Comparison of ENCODE assay signal across 8 cellular contexts in the genomic region with DNA sequence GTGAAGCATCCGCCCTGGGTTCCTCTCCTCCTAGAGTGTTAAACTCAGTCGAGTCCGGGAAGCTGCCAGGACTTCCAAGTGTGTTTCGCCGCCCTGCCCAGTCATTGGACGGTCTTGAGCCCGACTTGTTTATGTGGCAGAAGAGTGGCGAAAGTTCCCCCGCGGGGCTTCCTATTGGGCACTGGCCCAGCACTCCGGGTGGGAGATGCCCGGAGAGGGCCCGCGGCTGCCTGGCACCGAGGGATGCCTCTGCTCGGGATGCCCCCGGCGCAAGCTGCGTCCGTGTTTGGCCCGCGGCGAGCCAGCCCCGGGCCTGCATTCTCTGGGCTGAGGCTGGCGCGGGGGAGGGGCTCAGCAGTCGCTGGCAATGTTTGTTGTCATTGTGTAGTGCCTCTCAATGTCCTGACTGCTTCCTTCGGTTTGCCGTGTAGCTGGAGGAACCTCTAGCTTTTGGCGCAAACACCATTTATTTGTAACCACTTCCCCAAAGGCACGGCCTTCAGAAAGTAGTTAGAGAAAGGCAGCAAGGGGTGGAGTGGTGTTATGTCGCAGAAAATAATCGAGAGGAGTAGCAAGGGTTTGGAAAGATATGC. TPM values are rescaled to one million over a fixed set of nuclear protein-coding genes. Genes with fewer than 3 reads are reported as not detected.
DNase-seq lines count a peak whose midpoint lies in the region; ATAC-seq and TF ChIP-seq lines count a peak whose summit lies in the region.

No MANE protein-coding gene starts in this region.

- CTCF ChIA-PET in activated CD4-positive, alpha-beta T cell treated with anti-CD3 and anti-CD28 coated beads, Interleukin-2, amount 10 ng/mL, durations not matched to agents 7 days and 5 days (lab: Charles Lee) = no interaction called here

- no peaks in the 10 kb centered on the region for H3K36me3 Mint-ChIP-seq in activated CD4-positive, alpha-beta T cell treated with anti-CD3 and anti-CD28 coated beads, Interleukin-2, amount 10 ng/mL, durations not matched to agents 7 days and 5 days (ENCODE audit: low read depth)

- TF ChIP-seq CTCF in left ventricle myocardium inferior (IDR thresholded peaks at IDR 0.05; ENCODE audit: borderline replicate concordance) (no peak), osteoblast (IDR thresholded peaks at IDR 0.05; ENCODE audit: extremely low read depth, low read depth, low read length) (no peak)

- peak overlapping the region; percentile 88 for H2AFZ ChIP-seq in osteoblast (ENCODE audit: low read length)

- ATAC-seq in HG02852 (IDR thresholded peaks at IDR 0.05; ENCODE audit: unreplicated experiment) = peak; percentile 39

- POLR2A ChIA-PET in activated CD4-positive, alpha-beta T cell treated with anti-CD3 and anti-CD28 coated beads, Interleukin-2, amount 10 ng/mL, durations not matched to agents 7 days and 5 days (lab: Charles Lee) = no interaction called here

- no peaks in the 10 kb centered on the region for H3K9me3 Mint-ChIP-seq in activated CD4-positive, alpha-beta T cell treated with anti-CD3 and anti-CD28 coated beads, Interleukin-2, amount 10 ng/mL, durations not matched to agents 7 days and 5 days

- H3K4me2 ChIP-seq in osteoblast (ENCODE audit: insufficient read depth, low read length) = peak overlapping the region; percentile 95

- H3K4me3 ChIP-seq in left ventricle myocardium inferior (peak overlapping the region; percentile 86), osteoblast (ENCODE audit: insufficient read depth, low read length) (peak overlapping the region; percentile 93)

- DNase-seq in activated CD4-positive, alpha-beta T cell treated with anti-CD3 and anti-CD28 coated beads, Interleukin-2, amount 10 ng/mL, durations not matched to agents 7 days and 5 days = peak; percentile 11
- DNase-seq in activated CD4-positive, alpha-beta T cell treated with anti-CD3 and anti-CD28 coated beads for 1 hour = no peak
- DNase-seq in NOMO-1 treated with DMSO at 0.1 percent for 48 hours (lab: John Stamatoyannopoulos, UW; ENCODE audit: unreplicated experiment) (peak; percentile 85), anterior cingulate cortex (lab: John Stamatoyannopoulos, UW) (peak in 57 of 58 donors; percentile 12 to 96 (median 73)), left ventricle myocardium inferior (peak; percentile 79), osteoblast (ENCODE audit: insufficient read length, low spot score, missing footprints) (peak; percentile 89)
- no peak for DNase-seq in effector CD4-positive, alpha-beta T cell

- no peaks in the 10 kb centered on the region for H3K27me3 ChIP-seq in left ventricle myocardium inferior (ENCODE audit: low read depth)
- no peaks in the 10 kb centered on the region for H3K27me3 ChIP-seq in osteoblast (ENCODE audit: insufficient read depth, low read length)

- H3K9me3 ChIP-seq in left ventricle myocardium inferior (replicated peaks) (no peaks in the 10 kb centered on the region), osteoblast (ENCODE audit: low read depth, low read length) (no peaks in the 10 kb centered on the region)

- intact Hi-C loops in left ventricle myocardium inferior (cut with micrococcal nuclease) = no loop called here

- peaks cover 14% of the 10 kb centered on the region for H3K4me1 Mint-ChIP-seq in activated CD4-positive, alpha-beta T cell treated with anti-CD3 and anti-CD28 coated beads, Interleukin-2, amount 10 ng/mL, durations not matched to agents 7 days and 5 days

- peaks cover 62% of the 10 kb centered on the region for H3K27me3 Mint-ChIP-seq in activated CD4-positive, alpha-beta T cell treated with anti-CD3 and anti-CD28 coated beads, Interleukin-2, amount 10 ng/mL, durations not matched to agents 7 days and 5 days

- H3K4me3 Mint-ChIP-seq in activated CD4-positive, alpha-beta T cell treated with anti-CD3 and anti-CD28 coated beads, Interleukin-2, amount 10 ng/mL, durations not matched to agents 7 days and 5 days = peak overlapping the region; percentile 77

- peaks cover 52% of the 10 kb centered on the region for H3K4me1 ChIP-seq in left ventricle myocardium inferior
- peaks cover 11% of the 10 kb centered on the region for H3K4me1 ChIP-seq in osteoblast (ENCODE audit: insufficient read depth, low read length)

- H4K20me1 ChIP-seq in osteoblast (ENCODE audit: insufficient read depth, low read length) = peaks cover 11% of the 10 kb centered on the region

- H3K27ac ChIP-seq in left ventricle myocardium inferior (replicated peaks) (peak overlapping the region; percentile 95), osteoblast (ENCODE audit: low read depth, low read length) (peak overlapping the region; percentile 67)

- peaks cover 48% of the 10 kb centered on the region for H3K79me2 ChIP-seq in osteoblast (ENCODE audit: insufficient read depth, low read length)

- H3K36me3 ChIP-seq in left ventricle myocardium inferior (no peaks in the 10 kb centered on the region), osteoblast (ENCODE audit: insufficient read depth, low read length) (peaks cover 3% of the 10 kb centered on the region)

- no peak overlapping the region for H3K27ac Mint-ChIP-seq in activated CD4-positive, alpha-beta T cell treated with anti-CD3 and anti-CD28 coated beads, Interleukin-2, amount 10 ng/mL, durations not matched to agents 7 days and 5 days

RNA-seq across cellular contexts. Expression of gene CYBRD1, which starts 1.2 kb away (rescaled TPM):
- under 1 TPM; 0.31 to 0.45 TPM for total RNA-seq in activated CD4-positive, alpha-beta T cell treated with anti-CD3 and anti-CD28 coated beads, Interleukin-2, amount 10 ng/mL, durations not matched to agents 7 days and 5 days
- total RNA-seq in left ventricle myocardium inferior (48.4 TPM), osteoblast (338 and 514 TPM in 2 replicates)

Comparison
In these comparisons a context has a peak if more than half of its experiments do, and no peak if none do; other contexts are left out.
1. DNase-seq: peak in activated CD4-positive, alpha-beta T cell treated with anti-CD3 and anti-CD28 coated beads, Interleukin-2, amount 10 ng/mL, durations not matched to agents 7 days and 5 days (single experiment), NOMO-1 treated with DMSO at 0.1 percent for 48 hours (single experiment), anterior cingulate cortex (57 of 58), left ventricle myocardium inferior (single experiment) and osteoblast (single experiment); none in activated CD4-positive, alpha-beta T cell treated with anti-CD3 and anti-CD28 coated beads for 1 hour (single experiment) and effector CD4-positive, alpha-beta T cell (single experiment).
2. RNA of gene CYBRD1, which starts 1.2 kb away (total RNA-seq): 338 to 514 TPM in osteoblast and 48.4 TPM in left ventricle myocardium inferior (single experiment); 0.31 to 0.45 TPM in activated CD4-positive, alpha-beta T cell treated with anti-CD3 and anti-CD28 coated beads, Interleukin-2, amount 10 ng/mL, durations not matched to agents 7 days and 5 days; every median in the first group is over 10 times any median in the second.